Comparison of ENCODE assay signal across 12 cellular contexts in genomic region chr2:43818761-43819160, GRCh38. TPM values are rescaled to one million over a fixed set of nuclear protein-coding genes. Genes with fewer than 3 reads are reported as not detected.
DNase-seq lines count a peak whose midpoint lies in the region; ATAC-seq and TF ChIP-seq lines count a peak whose summit lies in the region.
"Had no signal": no experiment of that assay in that cellular context is flagged by ENCODE, and none has a peak within 500 bp of the region (broad histone marks: within the 10 kb centered on the region; RNA-seq: fewer than 3 reads in every experiment).

No MANE protein-coding gene starts in this region.

- no peak overlapping the region for H4K5ac ChIP-seq in IMR-90 (ENCODE audit: low read depth, low read length)

- TF ChIP-seq POLR2A in IMR-90 (IDR thresholded peaks at IDR 0.05; ENCODE audit: low read depth, low read length): no peak

- H4K20me1 ChIP-seq in IMR-90 (ENCODE audit: insufficient read depth, low read length): no peaks in the 10 kb centered on the region

- dilution Hi-C loops in IMR-90 (cut with HindIII; ENCODE audit: low sequenced_read_pairs, unreplicated experiment): no loop called here

- CTCF ChIA-PET in IMR-90 (lab: Yijun Ruan, JAX): no interaction called here

- no peaks in the 10 kb centered on the region for H3K79me1 ChIP-seq in IMR-90 (ENCODE audit: low read depth in 1 of 2, low read length in 2 of 2)

- no peak overlapping the region for H2AK9ac ChIP-seq in IMR-90 (replicated peaks; ENCODE audit: low read depth, low read length, poor library complexity)

- H3K4me3 Mint-ChIP-seq in activated naive CD8-positive, alpha-beta T cell treated with anti-CD3 and anti-CD28 coated beads for 36 hours: no peak overlapping the region
- H3K4me3 Mint-ChIP-seq in natural killer cell treated with Interleukin-12 subunit alpha and Interleukin-12 subunit beta and Interleukin-15 and Interleukin-18, amount 100 ng/mL, for 72 hours: no peak overlapping the region

- H3K9me1 ChIP-seq in IMR-90 (ENCODE audit: insufficient read depth, low read length): no peaks in the 10 kb centered on the region

- H2BK5ac ChIP-seq in IMR-90 (ENCODE audit: low read depth, low read length, poor library complexity, severe bottlenecking): no peak overlapping the region

- no CpG with 5 or more reads among the region's 5 CpGs for WGBS in IMR-90 (ENCODE audit: extremely low coverage in 2 of 2, insufficient read length in 1 of 2), 2 experiments

- no peak overlapping the region for H3K9ac ChIP-seq in IMR-90 (ENCODE audit: low read depth, low read length)

- no peak overlapping the region for H3K27ac ChIP-seq in IMR-90 (ENCODE audit: insufficient read depth, low read length)
- H3K27ac ChIP-seq: breast epithelium, uterus had no signal

- peak; percentile 40; the same call in 1 of the 2 replicates for ATAC-seq in IMR-90 (ENCODE audit: low read depth)
- no peak for ATAC-seq in natural killer cell treated with Interleukin-12 subunit alpha and Interleukin-12 subunit beta and Interleukin-15 and Interleukin-18, amount 100 ng/mL, for 72 hours
- no peak for ATAC-seq in GM21576 (IDR thresholded peaks at IDR 0.05; ENCODE audit: unreplicated experiment)

- H3K9me3 Mint-ChIP-seq in activated naive CD8-positive, alpha-beta T cell treated with anti-CD3 and anti-CD28 coated beads for 36 hours: peaks cover 3% of the 10 kb centered on the region
- H3K9me3 Mint-ChIP-seq in natural killer cell treated with Interleukin-12 subunit alpha and Interleukin-12 subunit beta and Interleukin-15 and Interleukin-18, amount 100 ng/mL, for 72 hours: no peaks in the 10 kb centered on the region

- H3K27me3 Mint-ChIP-seq in activated naive CD8-positive, alpha-beta T cell treated with anti-CD3 and anti-CD28 coated beads for 36 hours: peaks cover 17% of the 10 kb centered on the region
- H3K27me3 Mint-ChIP-seq in natural killer cell treated with Interleukin-12 subunit alpha and Interleukin-12 subunit beta and Interleukin-15 and Interleukin-18, amount 100 ng/mL, for 72 hours: peaks cover 15 to 26% of the 10 kb centered on the region in 2 donors

- no peaks in the 10 kb centered on the region for H3K9me3 ChIP-seq in IMR-90 (ENCODE audit: control insufficient read depth, insufficient read depth, low read length)
- H3K9me3 ChIP-seq: breast epithelium, uterus had no signal

- in situ Hi-C loops in IMR-90 (cut with MboI; ENCODE audit: low sequenced_read_pairs): no loop called here

- H2AFZ ChIP-seq in IMR-90 (replicated peaks; ENCODE audit: low read length, poor library complexity): no peak overlapping the region

- no peak overlapping the region for H2BK20ac ChIP-seq in IMR-90 (ENCODE audit: low read depth, low read length)

- peaks cover 12% of the 10 kb centered on the region for H3K27me3 ChIP-seq in IMR-90 (ENCODE audit: control insufficient read depth, insufficient read depth, low read length)
- H3K27me3 ChIP-seq: breast epithelium, uterus had no signal

- H3K18ac ChIP-seq in IMR-90 (ENCODE audit: low read depth, low read length): no peak overlapping the region

- no peak overlapping the region for H3K4ac ChIP-seq in IMR-90 (ENCODE audit: low read depth, low read length)

- no peak overlapping the region for H3K56ac ChIP-seq in IMR-90 (ENCODE audit: extremely low read depth, insufficient read depth, low read length)

- no peak overlapping the region for H2BK15ac ChIP-seq in IMR-90 (ENCODE audit: low read depth, low read length)

- POLR2A ChIA-PET in IMR-90 (lab: Charles Lee; ENCODE audit: unreplicated experiment): no interaction called here

- TF ChIP-seq RAD21 in IMR-90 (IDR thresholded peaks at IDR 0.05; ENCODE audit: low read length): no peak

- no peak overlapping the region for H3K4me2 ChIP-seq in IMR-90 (ENCODE audit: low read depth, low read length)
- H3K4me2 ChIP-seq: smooth muscle cell had no signal

- H4K91ac ChIP-seq in IMR-90 (ENCODE audit: insufficient read depth, low read depth, low read length): no peak overlapping the region

- H3K36me3 ChIP-seq in IMR-90 (ENCODE audit: control insufficient read depth, insufficient read depth, low read length): no peaks in the 10 kb centered on the region
- H3K36me3 ChIP-seq: breast epithelium, uterus had no signal

- BruUV-seq in IMR-90 (replicated peaks; lab: Mats Ljungman, UMichigan): no TSS peak

- no peak for TF ChIP-seq CTCF in IMR-90 (conservative IDR thresholded peaks at IDR 0.05; ENCODE audit: low read depth, low read length)

- no peak overlapping the region for H3K23ac ChIP-seq in IMR-90 (ENCODE audit: low read depth, low read length)

- H3K4me3 ChIP-seq in IMR-90 (ENCODE audit: insufficient read depth, low read depth, low read length): no peak overlapping the region
- H3K4me3 ChIP-seq: breast epithelium, smooth muscle cell, uterus had no signal

- H3K14ac ChIP-seq in IMR-90 (replicated peaks; ENCODE audit: low read depth, low read length): no peak overlapping the region

- H3K4me1 ChIP-seq in IMR-90 (ENCODE audit: control insufficient read depth, insufficient read depth, low read length): no peaks in the 10 kb centered on the region
- H3K4me1 ChIP-seq: breast epithelium, uterus had no signal

- H2AK5ac ChIP-seq in IMR-90 (ENCODE audit: low read depth, low read length): no peak overlapping the region

- peaks cover 3% of the 10 kb centered on the region for H3K4me1 Mint-ChIP-seq in activated naive CD8-positive, alpha-beta T cell treated with anti-CD3 and anti-CD28 coated beads for 36 hours
- H3K4me1 Mint-ChIP-seq in natural killer cell treated with Interleukin-12 subunit alpha and Interleukin-12 subunit beta and Interleukin-15 and Interleukin-18, amount 100 ng/mL, for 72 hours (ENCODE audit: low read depth in 2 of 2): no peaks in the 10 kb centered on the region

- intact Hi-C loops in IMR-90 (cut with micrococcal nuclease): no loop called here

- H3K36me3 Mint-ChIP-seq in activated naive CD8-positive, alpha-beta T cell treated with anti-CD3 and anti-CD28 coated beads for 36 hours: no peaks in the 10 kb centered on the region
- no peaks in the 10 kb centered on the region for H3K36me3 Mint-ChIP-seq in natural killer cell treated with Interleukin-12 subunit alpha and Interleukin-12 subunit beta and Interleukin-15 and Interleukin-18, amount 100 ng/mL, for 72 hours

- H2BK120ac ChIP-seq in IMR-90 (ENCODE audit: low read depth, low read length): no peak overlapping the region

- H4K8ac ChIP-seq in IMR-90 (ENCODE audit: low read depth in 2 of 2, low read length in 2 of 2): no peak overlapping the region

- DNase-seq in Daoy (ENCODE audit: low read depth) (peak; percentile 48), IMR-90 (peak; percentile 74), mucosa of gallbladder (ENCODE audit: low spot score) (peak; percentile 88), T-helper 9 cell (no peak)
- peak; percentile 22 for DNase-seq in activated naive CD8-positive, alpha-beta T cell treated with anti-CD3 and anti-CD28 coated beads for 36 hours
- DNase-seq in natural killer cell treated with Interleukin-12 subunit alpha and Interleukin-12 subunit beta and Interleukin-15 and Interleukin-18, amount 100 ng/mL, for 72 hours (ENCODE audit: low spot score): no peak
- DNase-seq: islet precursor cell, NCI-H2171 treated with DMSO at 0.1 percent for 48 hours, uterus had no signal

- H3K27ac Mint-ChIP-seq in activated naive CD8-positive, alpha-beta T cell treated with anti-CD3 and anti-CD28 coated beads for 36 hours: no peak overlapping the region
- no peak overlapping the region for H3K27ac Mint-ChIP-seq in natural killer cell treated with Interleukin-12 subunit alpha and Interleukin-12 subunit beta and Interleukin-15 and Interleukin-18, amount 100 ng/mL, for 72 hours

TF ChIP-seq in IMR-90, 13 proteins besides CTCF, POLR2A, EP300 and RAD21 (continues in another document):
- TF ChIP-seq, protein P1, sequence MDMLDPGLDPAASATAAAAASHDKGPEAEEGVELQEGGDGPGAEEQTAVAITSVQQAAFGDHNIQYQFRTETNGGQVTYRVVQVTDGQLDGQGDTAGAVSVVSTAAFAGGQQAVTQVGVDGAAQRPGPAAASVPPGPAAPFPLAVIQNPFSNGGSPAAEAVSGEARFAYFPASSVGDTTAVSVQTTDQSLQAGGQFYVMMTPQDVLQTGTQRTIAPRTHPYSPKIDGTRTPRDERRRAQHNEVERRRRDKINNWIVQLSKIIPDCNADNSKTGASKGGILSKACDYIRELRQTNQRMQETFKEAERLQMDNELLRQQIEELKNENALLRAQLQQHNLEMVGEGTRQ (IDR thresholded peaks at IDR 0.05; ENCODE audit: low read depth, low read length): peak; percentile 73
- no peak for TF ChIP-seq FOS (IDR thresholded peaks at IDR 0.05; ENCODE audit: low read depth, low read length)
- peak; percentile 89 for TF ChIP-seq BHLHE40 (IDR thresholded peaks at IDR 0.05; ENCODE audit: low read depth, low read length)
- no peak for TF ChIP-seq MAFK (IDR thresholded peaks at IDR 0.05; ENCODE audit: low read depth, low read length)

RNA-seq across cellular contexts. Expression of gene ABCG5, which starts 19.9 kb away (rescaled TPM):
- not detected in 2 replicates for total RNA-seq in Daoy (2014; rRNA removed; shearing (Covaris generic))
- not detected in 2 replicates for total RNA-seq in IMR-90 (2012; rRNA removed)
- not detected in 2 replicates for polyA plus RNA-seq in IMR-90 (2012; rRNA removed)
- polyA plus RNA-seq in IMR-90 (2012; cell fraction: cytosol; rRNA removed): not detected in 2 replicates
- not detected in 2 replicates for polyA plus RNA-seq in IMR-90 (2012; cell fraction: nucleus; rRNA removed; ENCODE audit: low replicate concordance)
- total RNA-seq in activated naive CD8-positive, alpha-beta T cell treated with anti-CD3 and anti-CD28 coated beads for 36 hours: not detected
- total RNA-seq in mucosa of gallbladder: 3.1 TPM
- total RNA-seq in natural killer cell treated with Interleukin-12 subunit alpha and Interleukin-12 subunit beta and Interleukin-15 and Interleukin-18, amount 100 ng/mL, for 72 hours: not detected
- total RNA-seq: breast epithelium, smooth muscle cell, uterus had no signal
- polyA plus RNA-seq: smooth muscle cell had no signal

RNA-seq across cellular contexts. Expression of gene ABCG8, which starts 20.0 kb away (rescaled TPM):
- total RNA-seq in Daoy (2014; rRNA removed; shearing (Covaris generic)): not detected in 2 replicates
- total RNA-seq in IMR-90 (2012; rRNA removed) (not detected in 2 replicates), mucosa of gallbladder (2.6 TPM)
- polyA plus RNA-seq in IMR-90 (2012; rRNA removed): not detected in 2 replicates
- not detected in 2 replicates for polyA plus RNA-seq in IMR-90 (2012; cell fraction: cytosol; rRNA removed)
- not detected in 2 replicates for polyA plus RNA-seq in IMR-90 (2012; cell fraction: nucleus; rRNA removed; ENCODE audit: low replicate concordance)
- total RNA-seq in activated naive CD8-positive, alpha-beta T cell treated with anti-CD3 and anti-CD28 coated beads for 36 hours: not detected
- total RNA-seq in natural killer cell treated with Interleukin-12 subunit alpha and Interleukin-12 subunit beta and Interleukin-15 and Interleukin-18, amount 100 ng/mL, for 72 hours: not detected
- total RNA-seq: smooth muscle cell had no signal
- polyA plus RNA-seq: smooth muscle cell had no signal

RNA-seq across cellular contexts. Expression of gene DYNC2LI1, which starts 44.9 kb away (rescaled TPM):
- 24.7 and 31.7 TPM in 2 replicates for total RNA-seq in Daoy (2014; rRNA removed; shearing (Covaris generic))
- total RNA-seq in IMR-90 (2012; rRNA removed) (5.2 and 11.7 TPM in 2 replicates), mucosa of gallbladder (26.2 TPM)
- 8.1 and 10.4 TPM in 2 replicates for polyA plus RNA-seq in IMR-90 (2012; rRNA removed)
- polyA plus RNA-seq in IMR-90 (2012; cell fraction: cytosol; rRNA removed): 1.1 and 1.8 TPM in 2 replicates
- polyA plus RNA-seq in IMR-90 (2012; cell fraction: nucleus; rRNA removed; ENCODE audit: low replicate concordance): 2.4 and 19.6 TPM in 2 replicates
- total RNA-seq in activated naive CD8-positive, alpha-beta T cell treated with anti-CD3 and anti-CD28 coated beads for 36 hours: 1 to 10 TPM; 9.6 to 10.0 TPM
- 1 to 10 TPM; 3.7 to 7.7 TPM for total RNA-seq in natural killer cell treated with Interleukin-12 subunit alpha and Interleukin-12 subunit beta and Interleukin-15 and Interleukin-18, amount 100 ng/mL, for 72 hours

Comparison
In these comparisons a context has a peak if more than half of its experiments do, and no peak if none do; other contexts are left out.
1. DNase-seq: peak in Daoy (single experiment), IMR-90 (single experiment), activated naive CD8-positive, alpha-beta T cell treated with anti-CD3 and anti-CD28 coated beads for 36 hours (single experiment) and mucosa of gallbladder (single experiment); none in natural killer cell treated with Interleukin-12 subunit alpha and Interleukin-12 subunit beta and Interleukin-15 and Interleukin-18, amount 100 ng/mL, for 72 hours (single experiment) and T-helper 9 cell (single experiment).